ENCODE assay signal across 21 cellular contexts in genomic region chr1:54600947-54601725, GRCh38. TPM values are rescaled to one million over a fixed set of nuclear protein-coding genes. Genes with fewer than 3 reads are reported as not detected.
"Had no signal": no experiment of that assay in that cellular context is flagged by ENCODE, and none has a peak within 500 bp of the region (broad histone marks: within the 10 kb centered on the region; RNA-seq: fewer than 3 reads in every experiment).

No MANE protein-coding gene starts in this region.

- H3K36me3 ChIP-seq: colonic mucosa, prostate gland had no signal

- DNase-seq: activated B cell treated with CpG ODN at 0.5 μM for 24 hours; activated CD4-positive, alpha-beta T cell treated with anti-CD3 and anti-CD28 coated beads for 48 hours; activated CD8-positive, alpha-beta memory T cell treated with anti-CD3 and anti-CD28 coated beads, Interleukin-2, amount 50 U/mL, for 4 hours; activated CD8-positive, alpha-beta T cell treated with anti-CD3 and anti-CD28 coated beads, Interleukin-2, amount 10 ng/mL, durations not matched to agents 7 days and 5 days; activated gamma-delta T cell; activated T-cell treated with anti-CD3 and anti-CD28 coated beads, Interleukin-2, amount 50 U/mL, for 72 hours; caudate nucleus; colonic mucosa; hippocampal formation; left colon; mammary epithelial cell; naive B cell; occipital lobe; stimulated activated CD4-positive, alpha-beta T cell treated with anti-CD3 and anti-CD28 coated beads, Interleukin-2, amount 100 ng/mL, for 48 hours; stimulated activated naive CD4-positive, alpha-beta T cell; tibial artery had no signal

- H3K27ac ChIP-seq: colonic mucosa, esophagus muscularis mucosa, prostate gland, tibial artery, vagina had no signal

- H3K9me3 ChIP-seq: colonic mucosa, esophagus muscularis mucosa, prostate gland, tibial artery, vagina had no signal

- H3K4me3 ChIP-seq: colonic mucosa, esophagus muscularis mucosa, prostate gland, tibial artery, vagina had no signal

- H3K4me1 ChIP-seq: colonic mucosa, esophagus muscularis mucosa, prostate gland, tibial artery, vagina had no signal

- ATAC-seq: activated CD8-positive, alpha-beta T cell treated with anti-CD3 and anti-CD28 coated beads, Interleukin-2, amount 10 ng/mL, durations not matched to agents 7 days and 5 days; activated naive CD4-positive, alpha-beta T cell treated with anti-CD3 and anti-CD28 coated beads, Interleukin-2, amount 50 U/mL, for 72 hours; activated T-cell treated with anti-CD3 and anti-CD28 coated beads, Interleukin-2, amount 50 U/mL, for 72 hours; left colon had no signal

- H3K27me3 ChIP-seq: colonic mucosa, esophagus muscularis mucosa, tibial artery, vagina had no signal

RNA-seq across cellular contexts. Expression of gene FAM151A, which starts 22.2 kb away (rescaled TPM):
- total RNA-seq: activated B cell treated with CpG ODN at 0.5 μM for 24 hours; activated CD8-positive, alpha-beta T cell treated with anti-CD3 and anti-CD28 coated beads, Interleukin-2, amount 10 ng/mL, durations not matched to agents 7 days and 5 days; activated naive CD4-positive, alpha-beta T cell treated with anti-CD3 and anti-CD28 coated beads, Interleukin-2, amount 50 U/mL, for 72 hours; activated T-cell treated with anti-CD3 and anti-CD28 coated beads, Interleukin-2, amount 50 U/mL, for 72 hours; esophagus muscularis mucosa; mononuclear cell; occipital lobe; prostate gland; vagina had no signal

RNA-seq across cellular contexts. Expression of gene MROH7, which starts 40.5 kb away (rescaled TPM):
- total RNA-seq: activated B cell treated with CpG ODN at 0.5 μM for 24 hours; activated CD8-positive, alpha-beta T cell treated with anti-CD3 and anti-CD28 coated beads, Interleukin-2, amount 10 ng/mL, durations not matched to agents 7 days and 5 days had no signal
- polyA plus RNA-seq: mammary epithelial cell had no signal
